In genomic region chr13:48875071-48875470, GRCh38 we compare ENCODE assay signal across 22 cellular contexts.
DNase-seq lines count a peak whose midpoint lies in the region; ATAC-seq and TF ChIP-seq lines count a peak whose summit lies in the region.
"Had no signal": no experiment of that assay in that cellular context is flagged by ENCODE, and none has a peak within 500 bp of the region (broad histone marks: within the 10 kb centered on the region; RNA-seq: fewer than 3 reads in every experiment).

No MANE protein-coding gene starts in this region.

- H3K4me3 Mint-ChIP-seq in endodermal cell (peak overlapping the region; percentile 5), Caco-2 (ENCODE audit: unreplicated experiment) (no peak overlapping the region), chondrocyte (ENCODE audit: unreplicated experiment) (no peak overlapping the region)
- H3K4me3 Mint-ChIP-seq: CD4-positive, CD25-positive, alpha-beta regulatory T cell; CD8-positive, alpha-beta memory T cell; HFFc6; IgD-negative memory B cell had no signal

- H3K27ac ChIP-seq in HUES6 (ENCODE audit: low read depth, low read length): peak overlapping the region; percentile 37; the same call in 1 of the 2 replicates
- no peak overlapping the region for H3K27ac ChIP-seq in endodermal cell (ENCODE audit: low read depth, low read length)
- no peak overlapping the region for H3K27ac ChIP-seq in iPS-20b (ENCODE audit: low read length)

- H3K4me1 Mint-ChIP-seq in endodermal cell: peaks cover 35% of the 10 kb centered on the region
- peaks cover 23% of the 10 kb centered on the region for H3K4me1 Mint-ChIP-seq in Caco-2 (ENCODE audit: low read depth, unreplicated experiment)
- H3K4me1 Mint-ChIP-seq in chondrocyte (ENCODE audit: low read depth): peaks cover 17% of the 10 kb centered on the region

- H3K27me3 ChIP-seq in H7 (ENCODE audit: control insufficient read depth, insufficient read depth, low read length): peaks cover 9% of the 10 kb centered on the region
- H3K27me3 ChIP-seq in HUES6 (ENCODE audit: control insufficient read depth, insufficient read depth, low read length): peaks cover 4% of the 10 kb centered on the region; the same call in 1 of the 2 replicates
- H3K27me3 ChIP-seq in endodermal cell (ENCODE audit: control insufficient read depth, insufficient read depth, low read length, poor library complexity, severe bottlenecking): peaks cover 11% of the 10 kb centered on the region
- peaks cover 53% of the 10 kb centered on the region for H3K27me3 ChIP-seq in iPS-20b (ENCODE audit: insufficient read depth, low read length)
- no peaks in the 10 kb centered on the region; the same call in 1 of the 2 replicates for H3K27me3 ChIP-seq in Caco-2 (replicated peaks; ENCODE audit: control insufficient read depth, insufficient read depth, low read length)
- H3K27me3 ChIP-seq: BE2C had no signal

- H3K27ac Mint-ChIP-seq in endodermal cell: no peak overlapping the region
- H3K27ac Mint-ChIP-seq in Caco-2 (ENCODE audit: unreplicated experiment): no peak overlapping the region
- H3K27ac Mint-ChIP-seq in chondrocyte (ENCODE audit: unreplicated experiment): no peak overlapping the region
- H3K27ac Mint-ChIP-seq: CD4-positive, CD25-positive, alpha-beta regulatory T cell; CD8-positive, alpha-beta memory T cell; HFFc6; IgD-negative memory B cell had no signal

- ATAC-seq in GM18870 (IDR thresholded peaks at IDR 0.05; ENCODE audit: unreplicated experiment): no peak
- ATAC-seq: GM12878, HCT116, HepG2 had no signal

- CTCF ChIA-PET in Caco-2 (lab: Charles Lee): no interaction called here

- H3K9ac ChIP-seq in HUES6 (ENCODE audit: low read length): peak overlapping the region; percentile 37
- H3K9ac ChIP-seq in endodermal cell (ENCODE audit: extremely low read depth, low read length, poor library complexity, severe bottlenecking): no peak overlapping the region
- no peak overlapping the region for H3K9ac ChIP-seq in iPS-20b (ENCODE audit: low read depth, low read length)

- TF ChIP-seq CTCF in endodermal cell (conservative IDR thresholded peaks at IDR 0.05): no peak
- TF ChIP-seq CTCF in Caco-2 (IDR thresholded peaks at IDR 0.05; ENCODE audit: insufficient read depth in 1 of 2, low read depth in 1 of 2, low read length in 1 of 2, severe bottlenecking in 1 of 2, unreplicated experiment in 1 of 2): no peak
- TF ChIP-seq CTCF in chondrocyte (IDR thresholded peaks at IDR 0.05): no peak

- peaks cover 53% of the 10 kb centered on the region for H3K4me1 ChIP-seq in HUES6 (ENCODE audit: control insufficient read depth, insufficient read depth, low read length)
- H3K4me1 ChIP-seq in endodermal cell (ENCODE audit: control insufficient read depth, insufficient read depth, low read length): peaks cover 15% of the 10 kb centered on the region
- peaks cover 36% of the 10 kb centered on the region for H3K4me1 ChIP-seq in iPS-20b (ENCODE audit: insufficient read depth, low read length)
- peaks cover 25% of the 10 kb centered on the region for H3K4me1 ChIP-seq in Caco-2

- WGBS in endodermal cell (ENCODE audit: insufficient coverage in 1 of 2, insufficient read length in 1 of 2), 2 experiments: 6% methylated on average over 4 of the region's 4 CpGs; no CpG with 5 or more reads in 1 of the 2 experiments

- intact Hi-C loops in Caco-2 (cut with micrococcal nuclease; ENCODE audit: unreplicated experiment): no loop called here

- H3K9me3 ChIP-seq in HUES6 (ENCODE audit: control insufficient read depth, insufficient read depth, low read depth, low read length) (no peaks in the 10 kb centered on the region; the same call in 1 of the 2 replicates), endodermal cell (ENCODE audit: control insufficient read depth, low read length) (peaks cover 26% of the 10 kb centered on the region), iPS-20b (ENCODE audit: insufficient read depth, low read depth, low read length) (no peaks in the 10 kb centered on the region), Caco-2 (no peaks in the 10 kb centered on the region)
- H3K9me3 ChIP-seq: BE2C had no signal

- H3K9me3 Mint-ChIP-seq in endodermal cell (peaks cover 1% of the 10 kb centered on the region), Caco-2 (ENCODE audit: unreplicated experiment) (no peaks in the 10 kb centered on the region), chondrocyte (ENCODE audit: low read depth) (no peaks in the 10 kb centered on the region)
- H3K9me3 Mint-ChIP-seq: CD8-positive, alpha-beta memory T cell; HFFc6; IgD-negative memory B cell had no signal

- BruUV-seq in Caco-2 (replicated peaks; lab: Mats Ljungman, UMichigan): no TSS peak

- H3K36me3 Mint-ChIP-seq in endodermal cell (ENCODE audit: low read depth) (no peaks in the 10 kb centered on the region), Caco-2 (ENCODE audit: insufficient read depth, unreplicated experiment) (no peaks in the 10 kb centered on the region), chondrocyte (ENCODE audit: low read depth) (no peaks in the 10 kb centered on the region)
- H3K36me3 Mint-ChIP-seq: CD4-positive, CD25-positive, alpha-beta regulatory T cell; CD8-positive, alpha-beta memory T cell; IgD-negative memory B cell had no signal

- H3K36me3 ChIP-seq in H7 (replicated peaks; ENCODE audit: control insufficient read depth, insufficient read depth, low read length) (no peaks in the 10 kb centered on the region), HUES6 (ENCODE audit: control insufficient read depth, insufficient read depth, low read length) (no peaks in the 10 kb centered on the region), endodermal cell (ENCODE audit: control insufficient read depth, insufficient read depth, low read length) (no peaks in the 10 kb centered on the region), iPS-20b (ENCODE audit: insufficient read depth, low read depth, low read length) (no peaks in the 10 kb centered on the region), Caco-2 (ENCODE audit: control insufficient read depth, insufficient read depth, low read length) (no peaks in the 10 kb centered on the region)
- H3K36me3 ChIP-seq: BE2C had no signal

- POLR2A ChIA-PET in Caco-2 (lab: Charles Lee): no interaction called here

- H3K27me3 Mint-ChIP-seq in endodermal cell (ENCODE audit: insufficient read depth) (peaks cover 4% of the 10 kb centered on the region), Caco-2 (ENCODE audit: insufficient read depth, unreplicated experiment) (peaks cover 10% of the 10 kb centered on the region), chondrocyte (ENCODE audit: low read depth) (peaks cover 9% of the 10 kb centered on the region)

- H3K4me3 ChIP-seq in H7 (ENCODE audit: insufficient read depth, low read depth, low read length) (no peak overlapping the region), HUES6 (ENCODE audit: low read depth, low read length) (peak overlapping the region; percentile 29), endodermal cell (ENCODE audit: low read length) (peak overlapping the region; percentile 56), iPS-20b (ENCODE audit: low read length) (peak overlapping the region; percentile 51), Caco-2 (ENCODE audit: low read depth, low read length) (no peak overlapping the region)
- H3K4me3 ChIP-seq: GM12878 had no signal

- peak; percentile 9 for DNase-seq in H7
- DNase-seq in endodermal cell: no peak
- DNase-seq in Caco-2: no peak
- DNase-seq in chondrocyte (ENCODE audit: low spot score): no peak
- DNase-seq in NCI-H82 (lab: John Stamatoyannopoulos, UW): no peak
- DNase-seq: ACHN; BE2C; C1 segment of cervical spinal cord; CD4-positive, CD25-positive, alpha-beta regulatory T cell; CD8-positive, alpha-beta memory T cell; COR-L47; GOT3; HFFc6; Karpas-422; KBM-7 had no signal

Comparison
In these comparisons a context has a peak if more than half of its experiments do, and no peak if none do; other contexts are left out.
1. H3K4me3 ChIP-seq: peak in HUES6 (single experiment), endodermal cell (single experiment) and iPS-20b (single experiment); none in H7 (single experiment) and Caco-2 (single experiment).